10 cellular contexts compared by ENCODE assay signal in genomic region chr6:1603708-1604346, GRCh38. TPM values are rescaled to one million over a fixed set of nuclear protein-coding genes. Genes with fewer than 3 reads are reported as not detected.
DNase-seq lines count a peak whose midpoint lies in the region; ATAC-seq, FAIRE-seq and TF ChIP-seq lines count a peak whose summit lies in the region.
"Had no signal": no experiment of that assay in that cellular context is flagged by ENCODE, and none has a peak within 500 bp of the region (broad histone marks: within the 10 kb centered on the region; RNA-seq: fewer than 3 reads in every experiment).

No MANE protein-coding gene starts in this region.

- CTCF ChIA-PET in H1 (lab: Charles Lee; ENCODE audit: partially characterized antibody) (interaction anchor here (0.6 to 1.3 kb wide), 2 partner anchors 51 to 57 kb away, joined by 3 read pairs; no protein-coding TSS in a partner anchor), OCI-LY7 (lab: Charles Lee; ENCODE audit: unreplicated experiment) (no interaction called here)

- no peak overlapping the region for H2BK20ac ChIP-seq in H1 (ENCODE audit: low read length)

- no peak overlapping the region; the same call in 1 of the 2 replicates for H2AFZ ChIP-seq in H1 (ENCODE audit: low read length)
- H2AFZ ChIP-seq in OCI-LY7 (ENCODE audit: low read length), result no peak overlapping the region

- WGBS in H1 (ENCODE audit: extremely low coverage in 1 of 2, insufficient coverage in 1 of 2, insufficient read length in 1 of 2, insufficient replicate concordance in 2 of 2, low coverage in 1 of 2, low lambda C conversion rate in 2 of 2, missing lambda C conversion rate in 1 of 2), 2 experiments, result 44% methylated on average over 27 of the region's 27 CpGs; no CpG with 5 or more reads in 1 of the 2 experiments

- H3K4ac ChIP-seq in H1 (replicated peaks; ENCODE audit: insufficient read length, low read depth, low read length), result no peak overlapping the region

- peak overlapping the region; percentile 48 for H3K4me3 ChIP-seq in AG09309 (ENCODE audit: control insufficient read depth, low read depth, low read length)
- peak overlapping the region; percentile 29; the same call in 1 of the 2 replicates for H3K4me3 ChIP-seq in MG63
- peak overlapping the region; percentile 8 to 59 (median 40); a peak in 6 of 8 replicates for H3K4me3 ChIP-seq in H1 (ENCODE audit: extremely low read depth in 1 of 4, insufficient read depth in 2 of 4, low read depth in 3 of 4, low read length in 4 of 4)
- no peak overlapping the region for H3K4me3 ChIP-seq in OCI-LY7 (ENCODE audit: low read depth, low read length, poor library complexity, severe bottlenecking)

- ATAC-seq in HG03442 (IDR thresholded peaks at IDR 0.05; ENCODE audit: unreplicated experiment) (no peak), HG03108 (IDR thresholded peaks at IDR 0.05; ENCODE audit: unreplicated experiment) (no peak)

- no peak overlapping the region for H3K18ac ChIP-seq in H1 (ENCODE audit: extremely low read depth, low read length)

- no peak overlapping the region for H3K23ac ChIP-seq in H1 (ENCODE audit: insufficient read length)

- TF ChIP-seq RAD21 in H1 (IDR thresholded peaks at IDR 0.05 in 1 of 2, conservative IDR thresholded peaks at IDR 0.05 in 1 of 2; ENCODE audit: low read depth in 2 of 2, low read length in 2 of 2), result no peak

- BruUV-seq in OCI-LY7 (replicated peaks; lab: Mats Ljungman, UMichigan), result no TSS peak

- H2BK15ac ChIP-seq in H1 (ENCODE audit: low read length), result no peak overlapping the region

- H3K36me3 ChIP-seq in MG63 (no peaks in the 10 kb centered on the region), H1 (ENCODE audit: control insufficient read depth in 2 of 4, insufficient read depth in 4 of 4, low read length in 3 of 4) (peaks cover 0 to 10% (median 0%) of the 10 kb centered on the region in 4 experiments; a peak in 1 of 8 replicates), OCI-LY7 (ENCODE audit: insufficient read depth, low read length) (no peaks in the 10 kb centered on the region)

- H2BK120ac ChIP-seq in H1 (replicated peaks; ENCODE audit: low read depth, low read length), result no peak overlapping the region

- H3K4me2 ChIP-seq in H1 (ENCODE audit: insufficient read depth in 1 of 2, low read depth in 2 of 2, low read length in 2 of 2), result peak overlapping the region; percentile 81 to 93
- H3K4me2 ChIP-seq in OCI-LY7 (ENCODE audit: low read length), result no peak overlapping the region

- FAIRE-seq in H1 (lab: Jason Lieb, UNC), result no peak

- H3K4me3 Mint-ChIP-seq in neural crest cell, result peak overlapping the region; percentile 79
- H3K4me3 Mint-ChIP-seq: stimulated activated naive CD8-positive, alpha-beta T cell treated with anti-CD3 and anti-CD28 coated beads, Interleukin-15, Interleukin-2, amounts not matched to agents 100 ng/mL and 50 ng/mL, for 24 hours had no signal

- H3K4me1 Mint-ChIP-seq in neural crest cell, result peaks cover 31% of the 10 kb centered on the region

- H3K14ac ChIP-seq in H1 (ENCODE audit: insufficient read length), result no peak overlapping the region

- no peak overlapping the region for H3K27ac ChIP-seq in H1 (ENCODE audit: low read depth, low read length)
- no peak overlapping the region for H3K27ac ChIP-seq in OCI-LY7 (ENCODE audit: low read depth, low read length, poor library complexity, severe bottlenecking)

- no peak overlapping the region for H2BK5ac ChIP-seq in H1 (ENCODE audit: low read depth, low read length)

- H3K79me2 ChIP-seq in H1 (ENCODE audit: control insufficient read depth in 1 of 2, insufficient read depth in 2 of 2, low read length in 2 of 2) (no peaks in the 10 kb centered on the region), OCI-LY7 (ENCODE audit: insufficient read depth, low read depth, low read length) (no peaks in the 10 kb centered on the region)

- POLR2A ChIA-PET in H1 (lab: Charles Lee; ENCODE audit: partially characterized antibody), result no interaction called here
- POLR2A ChIA-PET in OCI-LY7 (lab: Charles Lee), result no interaction called here

- no peak overlapping the region for H3K9ac ChIP-seq in H1 (replicated peaks in 1 of 4; ENCODE audit: extremely low read depth in 1 of 4, low read depth in 3 of 4, low read length in 3 of 4)

- H3K79me1 ChIP-seq in H1 (ENCODE audit: low read depth, low read length), result no peaks in the 10 kb centered on the region

- H3K27me3 ChIP-seq in MG63 (no peaks in the 10 kb centered on the region), H1 (replicated peaks in 1 of 4; ENCODE audit: control insufficient read depth in 3 of 4, extremely low read depth in 1 of 4, insufficient read depth in 3 of 4, low read length in 3 of 4) (peaks cover 36 to 66% (median 60%) of the 10 kb centered on the region in 4 experiments)

- no peak overlapping the region for H3K27ac Mint-ChIP-seq in neural crest cell (ENCODE audit: unreplicated experiment)
- H3K27ac Mint-ChIP-seq: stimulated activated naive CD8-positive, alpha-beta T cell treated with anti-CD3 and anti-CD28 coated beads, Interleukin-15, Interleukin-2, amounts not matched to agents 100 ng/mL and 50 ng/mL, for 24 hours had no signal

- H3K36me3 Mint-ChIP-seq in neural crest cell (ENCODE audit: low read depth), result no peaks in the 10 kb centered on the region

- no peak for DNase-seq in AG09309 (ENCODE audit: low read depth)
- DNase-seq in MG63, result no peak
- no peak for DNase-seq in H1 (ENCODE audit: low read depth in 1 of 2, low spot score in 2 of 2)
- no peak for DNase-seq in neural crest cell (ENCODE audit: low read depth, low spot score)
- no peak for DNase-seq in OCI-LY7 (ENCODE audit: low spot score)
- no peak for DNase-seq in activated CD4-positive, alpha-beta T cell treated with anti-CD3 and anti-CD28 coated beads for 4 hours
- DNase-seq: DMS79 treated with DMSO at 0.1 percent for 48 hours had no signal

- H4K20me1 ChIP-seq in H1 (replicated peaks in 1 of 2; ENCODE audit: control insufficient read depth in 1 of 2, insufficient read depth in 2 of 2, low read length in 2 of 2) (peaks cover 4 to 8% of the 10 kb centered on the region in 2 experiments), OCI-LY7 (ENCODE audit: insufficient read depth, low read length) (no peaks in the 10 kb centered on the region)

- TF ChIP-seq CTCF in AG09309 (IDR thresholded peaks at IDR 0.05; ENCODE audit: control insufficient read depth, insufficient read depth, low read depth, low read length, missing control alignments), result no peak
- no peak for TF ChIP-seq CTCF in H1 (IDR thresholded peaks at IDR 0.05; ENCODE audit: control extremely low read depth in 1 of 3, insufficient read depth in 1 of 3, low read depth in 1 of 3, low read length in 3 of 3)
- no peak for TF ChIP-seq CTCF in neural crest cell (conservative IDR thresholded peaks at IDR 0.05)
- TF ChIP-seq CTCF in OCI-LY7 (conservative IDR thresholded peaks at IDR 0.05; ENCODE audit: low read length), result no peak

- H4K8ac ChIP-seq in H1 (ENCODE audit: extremely low read depth, insufficient read depth, low read length), result peak overlapping the region; percentile 89

- H2AK5ac ChIP-seq in H1 (ENCODE audit: low read depth, low read length), result no peak overlapping the region

- H3K9me3 Mint-ChIP-seq in neural crest cell, result no peaks in the 10 kb centered on the region
- H3K9me3 Mint-ChIP-seq: stimulated activated naive CD8-positive, alpha-beta T cell treated with anti-CD3 and anti-CD28 coated beads, Interleukin-15, Interleukin-2, amounts not matched to agents 100 ng/mL and 50 ng/mL, for 24 hours had no signal

- H3K9me3 ChIP-seq in MG63 (no peaks in the 10 kb centered on the region), H1 (ENCODE audit: insufficient read depth in 2 of 2, low read depth in 1 of 2, low read length in 1 of 2) (no peaks in the 10 kb centered on the region), OCI-LY7 (ENCODE audit: low read length) (no peaks in the 10 kb centered on the region)

- H4K5ac ChIP-seq in H1 (ENCODE audit: insufficient read length, low read depth, low read length), result no peak overlapping the region

- H3K23me2 ChIP-seq in H1 (ENCODE audit: low read depth, low read length), result peaks cover 20% of the 10 kb centered on the region; the same call in 1 of the 2 replicates

- no peak overlapping the region for H2BK12ac ChIP-seq in H1 (ENCODE audit: low read depth, low read length)

- no peak overlapping the region for H4K91ac ChIP-seq in H1 (replicated peaks; ENCODE audit: insufficient read length, low read length)

- peaks cover 14 to 38% (median 18%) of the 10 kb centered on the region in 4 experiments for H3K4me1 ChIP-seq in H1 (replicated peaks in 1 of 4; ENCODE audit: control insufficient read depth in 3 of 4, insufficient read depth in 4 of 4, low read length in 3 of 4)
- H3K4me1 ChIP-seq in OCI-LY7 (ENCODE audit: insufficient read depth, low read length, poor library complexity, severe bottlenecking), result no peaks in the 10 kb centered on the region

- no peaks in the 10 kb centered on the region for H3K9me2 ChIP-seq in OCI-LY7 (ENCODE audit: insufficient read depth, low read length)

- H3K56ac ChIP-seq in H1 (replicated peaks; ENCODE audit: insufficient read length, low read depth, low read length), result no peak overlapping the region

- intact Hi-C loops in OCI-LY7 (cut with micrococcal nuclease; ENCODE audit: unreplicated experiment), result loop anchor here (2.0 to 10.0 kb wide), 3 partner anchors 501 to 841 kb away; no protein-coding TSS in a partner anchor

- TF ChIP-seq EP300 in H1 (IDR thresholded peaks at IDR 0.05; ENCODE audit: borderline replicate concordance in 1 of 2, low read depth in 2 of 2, low read length in 2 of 2), result no peak

- TF ChIP-seq POLR2A in H1 (IDR thresholded peaks at IDR 0.05; ENCODE audit: control extremely low read depth in 1 of 2, low read depth in 2 of 2, low read length in 2 of 2), result no peak

- H3K27me3 Mint-ChIP-seq in neural crest cell (ENCODE audit: low read depth), result peaks cover 70% of the 10 kb centered on the region

TF ChIP-seq in H1, 55 proteins besides CTCF, POLR2A, EP300 and RAD21 (continues in another document):
- TF ChIP-seq KDM4A (IDR thresholded peaks at IDR 0.05; ENCODE audit: low read depth, low read length, severe bottlenecking) (peak; percentile 79), CHD2 (IDR thresholded peaks at IDR 0.05; ENCODE audit: low read length) (no peak), YY1 (IDR thresholded peaks at IDR 0.05; ENCODE audit: low read depth, low read length) (no peak), ASH2L (IDR thresholded peaks at IDR 0.05; ENCODE audit: low read length) (peak; percentile 42)

RNA-seq across cellular contexts. Expression of gene FOXC1, which starts 5.9 kb away (rescaled TPM):
- 2.2 and 5.5 TPM in 2 replicates for total RNA-seq in MG63 (2014; rRNA removed; shearing (Covaris generic); ENCODE audit: low replicate concordance)
- 0.13 and 0.22 TPM in 2 replicates for total RNA-seq in H1 (2021; fragmentation: NEBNext Ultra II Directional; extraction: Animal tissue kit (Norgen Biotek cat#: 25700))
- 0.05 TPM in 1 of 2 replicates, not detected in the other for polyA plus RNA-seq in H1 (2011; rRNA removed)
- 0.09 TPM for polyA plus RNA-seq in H1 (2011; cell fraction: cytosol; rRNA removed)
- polyA plus RNA-seq in H1 (2011; cell fraction: nucleus; rRNA removed), result 0.03 TPM
- polyA plus RNA-seq in H1 (2012, experiment 1 of 2), result 0.05 to 0.07 TPM in 2 of 4 replicates, not detected in the others
- 0.13 TPM for polyA plus RNA-seq in H1 (2012, experiment 2 of 2)
- 0.10 TPM for polyA plus RNA-seq in H1 (2013, experiment 1 of 2)
- polyA plus RNA-seq in H1 (2013, experiment 2 of 2), result 0.06 TPM
- polyA minus RNA-seq in H1 (2011; rRNA and poly(A)+ RNA removed), result 0.10 TPM in 1 of 2 replicates, not detected in the other
- not detected for polyA minus RNA-seq in H1 (2011; cell fraction: cytosol; rRNA and poly(A)+ RNA removed)
- polyA minus RNA-seq in H1 (2011; cell fraction: nucleus; rRNA and poly(A)+ RNA removed), result 0.40 TPM
- 1.7 and 1.8 TPM in 2 replicates for total RNA-seq in neural crest cell
- total RNA-seq in OCI-LY7 (2014; rRNA removed; shearing (Covaris generic)), result not detected in 2 replicates
- not detected in 2 replicates for total RNA-seq in OCI-LY7 (2022)
